1 cellular context compared by ENCODE assay signal in genomic region chr5:180069589-180070247, GRCh38.
TF ChIP-seq lines count a peak whose summit lies in the region.

No MANE protein-coding gene starts in this region.

TF ChIP-seq in WTC11, 78 proteins besides CTCF, POLR2A, EP300 and RAD21 (continued from another document):
- TF ChIP-seq ZNF532 (CRISPR knock-in tag; IDR thresholded peaks at IDR 0.05; ENCODE audit: borderline replicate concordance) (no peak), GRHL2 (CRISPR knock-in tag; IDR thresholded peaks at IDR 0.05; ENCODE audit: insufficient replicate concordance, severe bottlenecking) (no peak)
- TF ChIP-seq, protein P1, sequence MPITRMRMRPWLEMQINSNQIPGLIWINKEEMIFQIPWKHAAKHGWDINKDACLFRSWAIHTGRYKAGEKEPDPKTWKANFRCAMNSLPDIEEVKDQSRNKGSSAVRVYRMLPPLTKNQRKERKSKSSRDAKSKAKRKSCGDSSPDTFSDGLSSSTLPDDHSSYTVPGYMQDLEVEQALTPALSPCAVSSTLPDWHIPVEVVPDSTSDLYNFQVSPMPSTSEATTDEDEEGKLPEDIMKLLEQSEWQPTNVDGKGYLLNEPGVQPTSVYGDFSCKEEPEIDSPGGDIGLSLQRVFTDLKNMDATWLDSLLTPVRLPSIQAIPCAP (CRISPR knock-in tag; IDR thresholded peaks at IDR 0.05): no peak
- TF ChIP-seq, protein P2, sequence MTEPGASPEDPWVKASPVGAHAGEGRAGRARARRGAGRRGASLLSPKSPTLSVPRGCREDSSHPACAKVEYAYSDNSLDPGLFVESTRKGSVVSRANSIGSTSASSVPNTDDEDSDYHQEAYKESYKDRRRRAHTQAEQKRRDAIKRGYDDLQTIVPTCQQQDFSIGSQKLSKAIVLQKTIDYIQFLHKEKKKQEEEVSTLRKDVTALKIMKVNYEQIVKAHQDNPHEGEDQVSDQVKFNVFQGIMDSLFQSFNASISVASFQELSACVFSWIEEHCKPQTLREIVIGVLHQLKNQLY (CRISPR knock-in tag; IDR thresholded peaks at IDR 0.05): no peak
